In the genomic region with DNA sequence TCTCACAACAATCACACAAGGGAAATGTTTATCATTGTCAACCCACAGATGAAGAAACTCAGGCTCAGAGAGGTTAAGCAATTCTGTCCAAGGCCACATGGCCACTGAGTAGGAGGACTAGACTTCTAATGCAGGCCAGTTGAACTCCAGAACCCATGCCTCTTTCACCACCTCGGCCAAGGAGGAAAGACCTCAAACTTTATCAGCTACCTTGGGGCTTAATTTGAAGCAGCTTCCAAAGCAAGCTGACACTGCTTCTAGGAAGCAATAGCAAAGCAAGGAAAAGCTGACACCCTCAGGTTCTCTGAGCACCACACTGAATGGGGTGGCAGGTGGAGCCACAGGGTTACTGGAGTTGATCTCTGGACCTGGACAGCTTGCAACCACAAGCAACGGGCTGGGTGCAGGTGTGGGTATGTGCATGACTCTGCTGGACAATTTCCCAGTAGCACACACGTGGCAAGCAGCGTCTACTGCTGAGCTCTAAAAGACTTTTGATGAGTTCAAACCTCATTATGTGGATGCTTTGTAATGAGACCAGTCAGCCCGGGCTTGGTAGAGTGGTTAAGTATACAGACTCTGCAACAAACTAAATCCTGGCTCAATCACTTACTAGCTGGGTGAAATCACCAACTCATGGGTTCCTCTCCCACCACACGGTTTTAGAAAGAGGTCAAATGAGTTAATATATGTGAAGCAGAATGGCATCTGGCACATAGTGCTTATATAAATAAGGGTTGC, we compare ENCODE assay signal across 10 cellular contexts. TPM values are rescaled to one million over a fixed set of nuclear protein-coding genes. Genes with fewer than 3 reads are reported as not detected.
A peak's percentile ranks its signal among the peaks of the same experiment; 100 is the strongest.
DNase-seq lines count a peak whose midpoint lies in the region; ATAC-seq and TF ChIP-seq lines count a peak whose summit lies in the region.
"Had no signal": no experiment of that assay in that cellular context is flagged by ENCODE, and none has a peak within 500 bp of the region (broad histone marks: within the 10 kb centered on the region; RNA-seq: fewer than 3 reads in every experiment).

No MANE protein-coding gene starts in this region.

- TF ChIP-seq POLR2A in thyroid gland (IDR thresholded peaks at IDR 0.05) = no peak

- DNase-seq in T-helper 1 cell = no peak
- DNase-seq in SK-N-MC (ENCODE audit: low read depth, low spot score) = no peak
- DNase-seq in left ventricle myocardium superior = peak; percentile 59
- DNase-seq in thyroid gland = peak; percentile 75 to 76
- DNase-seq in RKO (ENCODE audit: low spot score) = no peak
- no peak for DNase-seq in NCI-H510A (lab: John Stamatoyannopoulos, UW)

- no peak overlapping the region for H3K4me3 Mint-ChIP-seq in T-helper 1 cell treated with Interleukin-12 subunit alpha and Interleukin-12 subunit beta and Interleukin-4 antibody, amounts not matched to agents 30 μg/mL and 1 μg/mL, for 36 hours

- H3K4me3 ChIP-seq in SK-N-MC (no peak overlapping the region), thyroid gland (replicated peaks in 1 of 3) (no peak overlapping the region)

- peaks cover 13% of the 10 kb centered on the region for H3K36me3 Mint-ChIP-seq in T-helper 1 cell treated with Interleukin-12 subunit alpha and Interleukin-12 subunit beta and Interleukin-4 antibody, amounts not matched to agents 30 μg/mL and 1 μg/mL, for 36 hours (ENCODE audit: low read depth)

- peaks cover 57% of the 10 kb centered on the region for H3K4me1 Mint-ChIP-seq in T-helper 1 cell treated with Interleukin-12 subunit alpha and Interleukin-12 subunit beta and Interleukin-4 antibody, amounts not matched to agents 30 μg/mL and 1 μg/mL, for 36 hours (ENCODE audit: low read depth)

- intact Hi-C loops in left ventricle myocardium superior (cut with micrococcal nuclease) (no loop called here), thyroid gland (cut with DNase I) (loop anchor here (5.0 to 10.0 kb wide), 3 partner anchors 55 to 602 kb away; no protein-coding TSS in a partner anchor)

- no peak for TF ChIP-seq CTCF in thyroid gland (IDR thresholded peaks at IDR 0.05)

- WGBS in thyroid gland, 2 donors = 23 to 26% methylated on average over 6 of the region's 6 CpGs

- no peaks in the 10 kb centered on the region for H3K27me3 ChIP-seq in thyroid gland

- no peaks in the 10 kb centered on the region for H3K9me3 Mint-ChIP-seq in T-helper 1 cell treated with Interleukin-12 subunit alpha and Interleukin-12 subunit beta and Interleukin-4 antibody, amounts not matched to agents 30 μg/mL and 1 μg/mL, for 36 hours
- H3K9me3 Mint-ChIP-seq: dendritic cell treated with granulocyte-macrophage colony-stimulating factor and Interleukin-4, amounts not matched to agents 40 ng/mL and 50 ng/mL, for 4 days had no signal

- peaks cover 19 to 27% of the 10 kb centered on the region in 2 donors for H3K4me1 ChIP-seq in thyroid gland

- peak overlapping the region; percentile 51 for H3K27ac ChIP-seq in SK-N-MC
- peak overlapping the region; percentile 64 to 70 (median 66) for H3K27ac ChIP-seq in thyroid gland

- H3K9ac ChIP-seq in SK-N-MC (ENCODE audit: insufficient read length) = no peak overlapping the region

- H3K27ac Mint-ChIP-seq in T-helper 1 cell treated with Interleukin-12 subunit alpha and Interleukin-12 subunit beta and Interleukin-4 antibody, amounts not matched to agents 30 μg/mL and 1 μg/mL, for 36 hours = peak overlapping the region; percentile 82
- H3K27ac Mint-ChIP-seq: dendritic cell treated with granulocyte-macrophage colony-stimulating factor and Interleukin-4, amounts not matched to agents 40 ng/mL and 50 ng/mL, for 4 days had no signal

- no peaks in the 10 kb centered on the region for H3K27me3 Mint-ChIP-seq in T-helper 1 cell treated with Interleukin-12 subunit alpha and Interleukin-12 subunit beta and Interleukin-4 antibody, amounts not matched to agents 30 μg/mL and 1 μg/mL, for 36 hours (ENCODE audit: low read depth)
- H3K27me3 Mint-ChIP-seq: dendritic cell treated with granulocyte-macrophage colony-stimulating factor and Interleukin-4, amounts not matched to agents 40 ng/mL and 50 ng/mL, for 4 days had no signal

- H3K36me3 ChIP-seq in SK-N-MC (ENCODE audit: insufficient read depth, low read length) = no peaks in the 10 kb centered on the region
- no peaks in the 10 kb centered on the region for H3K36me3 ChIP-seq in thyroid gland

- ATAC-seq in left ventricle myocardium superior (peak; percentile 44), GM19324 (IDR thresholded peaks at IDR 0.05; ENCODE audit: low FRiP score, unreplicated experiment) (no peak)

- H3K9me3 ChIP-seq in SK-N-MC (ENCODE audit: low read depth, low read length) = no peaks in the 10 kb centered on the region
- no peaks in the 10 kb centered on the region for H3K9me3 ChIP-seq in thyroid gland
- H3K9me3 ChIP-seq: Caco-2 had no signal

RNA-seq across cellular contexts. Expression of a gene that starts 23.1 kb away (rescaled TPM):
- total RNA-seq in left ventricle myocardium superior (30.7 TPM), thyroid gland (100 to 1,000 TPM; 142 to 375 (median 227) TPM)

Comparison
In these comparisons a context has a peak if more than half of its experiments do, and no peak if none do; other contexts are left out.
1. DNase-seq: peak in left ventricle myocardium superior (single experiment) and thyroid gland (2 of 2); none in T-helper 1 cell (0 of 5), SK-N-MC (single experiment), RKO (single experiment) and NCI-H510A (single experiment).